Comparison of ENCODE assay signal across 23 cellular contexts in genomic region chr11:78250099-78250498, GRCh38.
"Had no signal": no experiment of that assay in that cellular context is flagged by ENCODE, and none has a peak within 500 bp of the region (broad histone marks: within the 10 kb centered on the region; RNA-seq: fewer than 3 reads in every experiment).

No MANE protein-coding gene starts in this region.

- H3K27ac Mint-ChIP-seq: endodermal cell; mesothelial cell of epicardium; natural killer cell; neural progenitor cell; stimulated activated naive B cell treated with anti-CD40 and anti-IgM and Interleukin-4, amounts not matched to agents 10 μg/mL and 1 μg/mL and 100 μg/mL, for 72 hours; type B pancreatic cell had no signal

- H3K27me3 Mint-ChIP-seq: memory B cell; stimulated activated naive B cell treated with anti-CD40 and anti-IgM and Interleukin-4, amounts not matched to agents 10 μg/mL and 1 μg/mL and 100 μg/mL, for 72 hours; stimulated activated naive CD8-positive, alpha-beta T cell treated with anti-CD3 and anti-CD28 coated beads, Interleukin-15, amount 100 ng/mL, for 72 hours; type B pancreatic cell had no signal

- DNase-seq: colonic mucosa; effector CD4-positive, alpha-beta T cell; endodermal cell; islet precursor cell; lower lobe of right lung; natural killer cell; occipital lobe; pancreas; psoas muscle; retina; right lobe of liver; spleen; stimulated activated CD4-positive, alpha-beta T cell treated with anti-CD3 and anti-CD28 coated beads, Interleukin-15, amount 100 ng/mL, for 24 hours; stimulated activated CD4-positive, alpha-beta T cell treated with anti-CD3 and anti-CD28 coated beads, Interleukin-2, amount 100 ng/mL, for 24 hours; stimulated activated CD4-positive, alpha-beta T cell treated with anti-CD3 and anti-CD28 coated beads, Interleukin-4, amount 100 ng/mL, for 4 hours; stimulated activated naive B cell treated with anti-CD40 and anti-IgM and Interleukin-4, amounts not matched to agents 10 μg/mL and 1 μg/mL and 100 μg/mL, for 72 hours; stimulated activated naive CD8-positive, alpha-beta T cell treated with anti-CD3 and anti-CD28 coated beads, Interleukin-15, amount 100 ng/mL, for 72 hours; testis had no signal

- H3K27ac ChIP-seq: colonic mucosa, lower lobe of right lung, neural progenitor cell, pancreas, psoas muscle, right lobe of liver, testis had no signal

- H3K4me1 Mint-ChIP-seq: natural killer cell; neural progenitor cell; stimulated activated naive CD8-positive, alpha-beta T cell treated with anti-CD3 and anti-CD28 coated beads, Interleukin-15, amount 100 ng/mL, for 72 hours had no signal

- H3K36me3 Mint-ChIP-seq: natural killer cell had no signal

- H3K9me3 Mint-ChIP-seq: natural killer cell; stimulated activated naive CD8-positive, alpha-beta T cell treated with anti-CD3 and anti-CD28 coated beads, Interleukin-15, amount 100 ng/mL, for 72 hours; type B pancreatic cell had no signal

- H3K9me3 ChIP-seq: colonic mucosa, lower lobe of right lung, pancreas, psoas muscle, right lobe of liver, testis had no signal

- H3K36me3 ChIP-seq: colonic mucosa, neural progenitor cell, pancreas had no signal

- ATAC-seq: left lobe of liver; lower lobe of right lung; natural killer cell; pancreas; psoas muscle; right lobe of liver; stimulated activated naive B cell treated with anti-CD40 and anti-IgM and Interleukin-4, amounts not matched to agents 10 μg/mL and 1 μg/mL and 100 μg/mL, for 72 hours; stimulated activated naive CD8-positive, alpha-beta T cell treated with anti-CD3 and anti-CD28 coated beads, Interleukin-15, amount 100 ng/mL, for 72 hours had no signal

- H3K4me3 Mint-ChIP-seq: endodermal cell; memory B cell; mesothelial cell of epicardium; natural killer cell; neural progenitor cell; stimulated activated naive B cell treated with anti-CD40 and anti-IgM and Interleukin-4, amounts not matched to agents 10 μg/mL and 1 μg/mL and 100 μg/mL, for 72 hours; stimulated activated naive CD8-positive, alpha-beta T cell treated with anti-CD3 and anti-CD28 coated beads, Interleukin-15, amount 100 ng/mL, for 72 hours; type B pancreatic cell had no signal

- H3K27me3 ChIP-seq: colonic mucosa, neural progenitor cell, pancreas, right lobe of liver, spleen, testis had no signal

- H3K4me3 ChIP-seq: colonic mucosa, lower lobe of right lung, neural progenitor cell, pancreas, psoas muscle, right lobe of liver, spleen, testis had no signal

- H3K4me1 ChIP-seq: colonic mucosa, neural progenitor cell, psoas muscle, right lobe of liver had no signal
